ENCODE assay signal across 8 cellular contexts in genomic region chr22:39308614-39309363, GRCh38. TPM values are rescaled to one million over a fixed set of nuclear protein-coding genes. Genes with fewer than 3 reads are reported as not detected.
DNase-seq lines count a peak whose midpoint lies in the region; ATAC-seq and TF ChIP-seq lines count a peak whose summit lies in the region.

No MANE protein-coding gene starts in this region.

- DNase-seq in GM04504 (ENCODE audit: low read depth) = peak; percentile 92
- peak; percentile 58 for DNase-seq in RPMI8226
- peak; percentile 96 for DNase-seq in fibroblast of pulmonary artery (ENCODE audit: low read depth)
- DNase-seq in renal cortical epithelial cell (ENCODE audit: low read depth) = peak; percentile 80

- ATAC-seq in GM21515 (IDR thresholded peaks at IDR 0.05; ENCODE audit: unreplicated experiment) (no peak), HG03139 (IDR thresholded peaks at IDR 0.05; ENCODE audit: unreplicated experiment) (no peak), GM19328 (IDR thresholded peaks at IDR 0.05; ENCODE audit: unreplicated experiment) (no peak), GM19452 (IDR thresholded peaks at IDR 0.05; ENCODE audit: unreplicated experiment) (no peak)

- H3K4me3 ChIP-seq in fibroblast of pulmonary artery (replicated peaks; ENCODE audit: low read depth, low read length) = peak overlapping the region; percentile 30

- peak; percentile 13 for TF ChIP-seq CTCF in fibroblast of pulmonary artery (IDR thresholded peaks at IDR 0.05; ENCODE audit: low read length, missing control alignments)

RNA-seq across cellular contexts. Expression of gene RPL3, which starts 10.6 kb away (rescaled TPM):
- total RNA-seq in renal cortical epithelial cell = 1,714 and 3,145 TPM in 2 replicates

RNA-seq across cellular contexts. Expression of gene SYNGR1, which starts 41.0 kb away (rescaled TPM):
- 11.9 TPM in 1 of 2 replicates, not detected in the other for total RNA-seq in renal cortical epithelial cell
